ENCODE assay signal across 17 cellular contexts in the genomic region with DNA sequence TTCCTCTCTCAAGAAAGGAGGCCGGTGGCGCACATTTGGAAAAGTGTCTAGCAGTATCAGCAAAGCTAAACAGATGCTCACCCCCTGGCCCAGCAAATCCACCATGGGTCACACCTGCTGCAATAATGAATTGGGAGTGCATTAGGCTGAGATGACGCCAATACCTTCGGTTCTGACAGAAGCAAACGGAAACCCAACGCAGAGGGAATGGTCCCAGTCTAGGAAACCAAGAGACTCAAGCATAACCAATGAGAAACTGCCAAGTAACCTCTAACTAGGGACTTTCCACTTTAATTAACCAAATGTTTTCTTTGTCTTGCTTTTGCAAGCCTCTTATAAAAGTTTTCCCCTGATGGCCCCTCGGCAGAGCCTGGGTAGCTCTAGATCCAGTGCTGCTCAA. TPM values are rescaled to one million over a fixed set of nuclear protein-coding genes. Genes with fewer than 3 reads are reported as not detected.
DNase-seq lines count a peak whose midpoint lies in the region; ATAC-seq and TF ChIP-seq lines count a peak whose summit lies in the region.
"Had no signal": no experiment of that assay in that cellular context is flagged by ENCODE, and none has a peak within 500 bp of the region (broad histone marks: within the 10 kb centered on the region; RNA-seq: fewer than 3 reads in every experiment).

No MANE protein-coding gene starts in this region.

- H3K27ac Mint-ChIP-seq in memory B cell = no peak overlapping the region
- peak overlapping the region; percentile 20 for H3K27ac Mint-ChIP-seq in stimulated activated naive B cell treated with anti-CD40 and anti-IgM and Interleukin-4, amounts not matched to agents 10 μg/mL and 1 μg/mL and 100 μg/mL, for 72 hours
- H3K27ac Mint-ChIP-seq in activated CD4-positive, alpha-beta T cell treated with anti-CD3 and anti-CD28 coated beads for 36 hours = no peak overlapping the region
- H3K27ac Mint-ChIP-seq: CD4-positive, alpha-beta memory T cell; GM23338 had no signal

- ATAC-seq in memory B cell (ENCODE audit: low read depth) = peak; percentile 61
- peak in 1 of 2 donors; percentile 39 for ATAC-seq in stimulated activated naive B cell treated with anti-CD40 and anti-IgM and Interleukin-4, amounts not matched to agents 10 μg/mL and 1 μg/mL and 100 μg/mL, for 72 hours (replicated peaks)
- ATAC-seq in activated CD4-positive, alpha-beta T cell treated with anti-CD3 and anti-CD28 coated beads for 36 hours = no peak
- ATAC-seq: GM23338 had no signal

- peaks cover 2% of the 10 kb centered on the region for H3K36me3 Mint-ChIP-seq in memory B cell
- no peaks in the 10 kb centered on the region for H3K36me3 Mint-ChIP-seq in stimulated activated naive B cell treated with anti-CD40 and anti-IgM and Interleukin-4, amounts not matched to agents 10 μg/mL and 1 μg/mL and 100 μg/mL, for 72 hours
- H3K36me3 Mint-ChIP-seq in activated CD4-positive, alpha-beta T cell treated with anti-CD3 and anti-CD28 coated beads for 36 hours (ENCODE audit: low read depth) = no peaks in the 10 kb centered on the region
- H3K36me3 Mint-ChIP-seq: CD14-positive monocyte; CD4-positive, alpha-beta memory T cell had no signal

- CTCF ChIA-PET in activated CD4-positive, alpha-beta T cell treated with anti-CD3 and anti-CD28 coated beads for 36 hours (lab: Charles Lee) = interaction anchor here (1.3 kb wide), 1 partner anchor 79 kb away, joined by 3 read pairs; no protein-coding TSS in a partner anchor

- POLR2A ChIA-PET in activated CD4-positive, alpha-beta T cell treated with anti-CD3 and anti-CD28 coated beads for 36 hours (lab: Charles Lee) = interaction anchor here (0.6 kb wide), 1 partner anchor 130 kb away, joined by 3 read pairs; no protein-coding TSS in a partner anchor

- intact Hi-C loops in activated CD4-positive, alpha-beta T cell treated with anti-CD3 and anti-CD28 coated beads for 36 hours (cut with DNase I, micrococcal nuclease) = no loop called here
- intact Hi-C loops in colonic mucosa (cut with DNase I) = no loop called here

- no peak overlapping the region for H3K9ac ChIP-seq in colonic mucosa (ENCODE audit: low read depth in 2 of 2, low read length in 2 of 2)

- TF ChIP-seq CTCF in GM12865 (IDR thresholded peaks at IDR 0.05; ENCODE audit: insufficient read depth, low read depth, low read length, missing control alignments) (no peak), colonic mucosa (IDR thresholded peaks at IDR 0.05) (no peak)

- no peaks in the 10 kb centered on the region for H3K27me3 ChIP-seq in colonic mucosa

- peaks cover 2% of the 10 kb centered on the region for H3K4me1 Mint-ChIP-seq in memory B cell
- peaks cover 1 to 2% of the 10 kb centered on the region in 2 donors for H3K4me1 Mint-ChIP-seq in stimulated activated naive B cell treated with anti-CD40 and anti-IgM and Interleukin-4, amounts not matched to agents 10 μg/mL and 1 μg/mL and 100 μg/mL, for 72 hours
- H3K4me1 Mint-ChIP-seq in activated CD4-positive, alpha-beta T cell treated with anti-CD3 and anti-CD28 coated beads for 36 hours = no peaks in the 10 kb centered on the region
- H3K4me1 Mint-ChIP-seq: CD4-positive, alpha-beta memory T cell; GM23338 had no signal

- H3K9me3 ChIP-seq in colonic mucosa = no peaks in the 10 kb centered on the region
- H3K9me3 ChIP-seq: BE2C had no signal

- DNase-seq in GM12865 (ENCODE audit: low read depth) (peak; percentile 21), memory B cell (ENCODE audit: low spot score in 2 of 2) (no peak), colonic mucosa (no peak), NCI-H187 (lab: John Stamatoyannopoulos, UW) (no peak)
- no peak for DNase-seq in stimulated activated naive B cell treated with anti-CD40 and anti-IgM and Interleukin-4, amounts not matched to agents 10 μg/mL and 1 μg/mL and 100 μg/mL, for 72 hours
- DNase-seq in activated CD4-positive, alpha-beta T cell treated with anti-CD3 and anti-CD28 coated beads for 36 hours = no peak
- DNase-seq: ACHN; BE2C; CD4-positive, alpha-beta memory T cell; DMS153; DMS79; GF-D8; HCEC 1CT had no signal

- H3K36me3 ChIP-seq in colonic mucosa = no peaks in the 10 kb centered on the region
- H3K36me3 ChIP-seq: BE2C had no signal

- H3K27me3 Mint-ChIP-seq in memory B cell = peaks cover 35% of the 10 kb centered on the region
- H3K27me3 Mint-ChIP-seq in stimulated activated naive B cell treated with anti-CD40 and anti-IgM and Interleukin-4, amounts not matched to agents 10 μg/mL and 1 μg/mL and 100 μg/mL, for 72 hours = peaks cover 23 to 44% of the 10 kb centered on the region in 2 donors
- peaks cover 34% of the 10 kb centered on the region for H3K27me3 Mint-ChIP-seq in activated CD4-positive, alpha-beta T cell treated with anti-CD3 and anti-CD28 coated beads for 36 hours

- no peak overlapping the region for H3K27ac ChIP-seq in colonic mucosa
- H3K27ac ChIP-seq: HL-60 had no signal

- no peak overlapping the region for H3K4me3 Mint-ChIP-seq in memory B cell
- H3K4me3 Mint-ChIP-seq in stimulated activated naive B cell treated with anti-CD40 and anti-IgM and Interleukin-4, amounts not matched to agents 10 μg/mL and 1 μg/mL and 100 μg/mL, for 72 hours = no peak overlapping the region
- no peak overlapping the region for H3K4me3 Mint-ChIP-seq in activated CD4-positive, alpha-beta T cell treated with anti-CD3 and anti-CD28 coated beads for 36 hours
- H3K4me3 Mint-ChIP-seq: CD14-positive monocyte; CD4-positive, alpha-beta memory T cell; GM23338 had no signal

- H3K4me3 ChIP-seq in GM12865 (ENCODE audit: low read depth, low read length) (no peak overlapping the region), colonic mucosa (no peak overlapping the region)
- H3K4me3 ChIP-seq: GM23338 had no signal

- no peaks in the 10 kb centered on the region for H3K4me1 ChIP-seq in colonic mucosa
- H3K4me1 ChIP-seq: BE2C had no signal

- no peaks in the 10 kb centered on the region for H3K9me3 Mint-ChIP-seq in memory B cell
- no peaks in the 10 kb centered on the region for H3K9me3 Mint-ChIP-seq in stimulated activated naive B cell treated with anti-CD40 and anti-IgM and Interleukin-4, amounts not matched to agents 10 μg/mL and 1 μg/mL and 100 μg/mL, for 72 hours
- H3K9me3 Mint-ChIP-seq in activated CD4-positive, alpha-beta T cell treated with anti-CD3 and anti-CD28 coated beads for 36 hours (ENCODE audit: low read depth) = no peaks in the 10 kb centered on the region
- H3K9me3 Mint-ChIP-seq: CD4-positive, alpha-beta memory T cell; GM23338 had no signal

RNA-seq across cellular contexts. Expression of gene SLC22A11, which starts 28.9 kb away (rescaled TPM):
- under 1 TPM in 1 of 2 experiments, not detected in 1; 0.05 TPM for total RNA-seq in activated CD4-positive, alpha-beta T cell treated with anti-CD3 and anti-CD28 coated beads for 36 hours
- total RNA-seq in colonic mucosa = not detected
- total RNA-seq: CD4-positive, alpha-beta memory T cell; GM23338; HT1080 had no signal
